20 cellular contexts compared by ENCODE assay signal in the genomic region with DNA sequence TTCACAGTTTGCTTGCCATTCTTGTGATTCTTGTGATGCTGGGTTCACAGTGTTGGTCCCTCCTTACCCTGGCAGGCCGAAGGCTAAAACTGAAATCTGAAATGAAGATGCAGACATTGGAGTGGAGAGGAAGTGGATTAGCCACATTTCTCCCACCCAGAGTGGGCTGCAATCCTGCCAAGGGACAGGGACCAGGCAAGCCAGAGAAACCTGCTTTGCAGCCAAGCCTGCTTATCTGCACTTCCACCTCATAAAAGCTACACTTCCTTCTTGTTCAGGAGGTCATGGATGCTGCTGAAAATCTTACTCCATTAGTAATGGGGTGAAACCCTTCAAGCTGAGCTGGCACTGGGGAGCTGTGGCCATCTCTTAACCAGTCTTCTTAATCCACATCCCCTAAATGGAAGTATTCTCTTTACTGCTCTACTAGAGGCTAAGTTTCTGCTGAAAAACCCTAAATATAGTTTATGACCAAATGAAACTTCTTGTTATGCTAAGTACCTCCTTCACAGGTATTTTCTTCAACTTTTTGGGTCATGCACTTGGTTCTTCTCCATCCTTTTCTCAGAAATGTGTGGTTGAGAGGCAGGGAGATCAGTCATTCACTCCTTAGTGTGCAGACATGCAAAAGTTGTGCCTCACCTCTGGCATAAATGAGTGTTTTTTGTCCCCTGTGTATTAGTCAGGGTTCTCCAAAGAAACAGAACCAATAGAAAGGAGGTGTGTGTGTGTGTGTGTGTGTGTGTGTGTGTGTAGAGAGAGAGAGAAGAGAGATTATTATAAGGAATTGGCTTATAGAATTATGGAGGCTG.
DNase-seq lines count a peak whose midpoint lies in the region; ATAC-seq, FAIRE-seq and TF ChIP-seq lines count a peak whose summit lies in the region.
"Had no signal": no experiment of that assay in that cellular context is flagged by ENCODE, and none has a peak within 500 bp of the region (broad histone marks: within the 10 kb centered on the region; RNA-seq: fewer than 3 reads in every experiment).

No MANE protein-coding gene starts in this region.

- TF ChIP-seq CTCF in endothelial cell of umbilical vein (IDR thresholded peaks at IDR 0.05; ENCODE audit: extremely low read depth in 1 of 2, insufficient read depth in 1 of 2, low read depth in 1 of 2, low read length in 2 of 2) (no peak), parathyroid adenoma (IDR thresholded peaks at IDR 0.05) (no peak)

- no peak for ATAC-seq in HG03571 (IDR thresholded peaks at IDR 0.05; ENCODE audit: unreplicated experiment)
- ATAC-seq: gastrocnemius medialis; left cardiac atrium; natural killer cell treated with Interleukin-12 subunit alpha and Interleukin-12 subunit beta and Interleukin-15 and Interleukin-18, amount 100 ng/mL, for 72 hours had no signal

- H3K79me2 ChIP-seq in endothelial cell of umbilical vein (ENCODE audit: control insufficient read depth, insufficient read depth, low read length) (no peaks in the 10 kb centered on the region), parathyroid adenoma (no peaks in the 10 kb centered on the region)

- peak; percentile 32 for DNase-seq in DMS53 (lab: John Stamatoyannopoulos, UW)
- DNase-seq in LoVo (ENCODE audit: low spot score): peak; percentile 41
- DNase-seq in endothelial cell of umbilical vein (ENCODE audit: low read depth, low spot score): peak; percentile 37
- no peak for DNase-seq in T-helper 1 cell
- no peak for DNase-seq in DMS153 treated with DMSO at 0.1 percent for 48 hours (lab: John Stamatoyannopoulos, UW; ENCODE audit: unreplicated experiment)
- DNase-seq in T-helper 9 cell: no peak
- DNase-seq: activated naive CD4-positive, alpha-beta T cell; CD4-positive, alpha-beta memory T cell; dermis blood vessel endothelial cell; gastrocnemius medialis; HFFc6; left cardiac atrium; NCI-H1694 treated with DMSO at 0.1 percent for 48 hours; SHP77; stimulated activated naive CD4-positive, alpha-beta T cell; tibial artery had no signal

- H3K9me3 ChIP-seq in endothelial cell of umbilical vein (replicated peaks; ENCODE audit: control insufficient read depth, insufficient read depth, low read length) (no peaks in the 10 kb centered on the region), parathyroid adenoma (ENCODE audit: control insufficient read depth, low read length) (no peaks in the 10 kb centered on the region)
- H3K9me3 ChIP-seq: gastrocnemius medialis, tibial artery had no signal

- H3K27ac ChIP-seq in endothelial cell of umbilical vein (ENCODE audit: insufficient read depth, low read depth, low read length) (no peak overlapping the region), parathyroid adenoma (peak overlapping the region; percentile 98)
- H3K27ac ChIP-seq: gastrocnemius medialis, tibial artery had no signal

- dilution Hi-C loops in endothelial cell of umbilical vein (cut with MboI; ENCODE audit: extremely low pct_ligation_motif_present, low sequenced_read_pairs): no loop called here

- no peaks in the 10 kb centered on the region for H4K20me1 ChIP-seq in endothelial cell of umbilical vein (replicated peaks; ENCODE audit: control insufficient read depth, extremely low read depth, insufficient read depth, low read length)

- H3K27me3 ChIP-seq in endothelial cell of umbilical vein (ENCODE audit: control insufficient read depth in 2 of 2, insufficient read depth in 2 of 2, low read length in 2 of 2): no peaks in the 10 kb centered on the region
- H3K27me3 ChIP-seq in parathyroid adenoma (ENCODE audit: control insufficient read depth, insufficient read depth, low read length): no peaks in the 10 kb centered on the region
- H3K27me3 ChIP-seq: gastrocnemius medialis had no signal

- TF ChIP-seq POLR2A in endothelial cell of umbilical vein (IDR thresholded peaks at IDR 0.05; ENCODE audit: low read depth, low read length): no peak

- H3K4me1 ChIP-seq in endothelial cell of umbilical vein (ENCODE audit: control insufficient read depth, extremely low read depth, insufficient read depth, low read length) (peaks cover 7% of the 10 kb centered on the region), parathyroid adenoma (peaks cover 23% of the 10 kb centered on the region)
- H3K4me1 ChIP-seq: gastrocnemius medialis, tibial artery had no signal

- intact Hi-C loops in endothelial cell of umbilical vein (cut with micrococcal nuclease): no loop called here

- POLR2A ChIA-PET in endothelial cell of umbilical vein (lab: Charles Lee): no interaction called here

- H3K4me3 ChIP-seq in endothelial cell of umbilical vein (replicated peaks in 1 of 3; ENCODE audit: insufficient read depth in 1 of 3, low read depth in 1 of 3, low read length in 3 of 3): no peak overlapping the region
- no peak overlapping the region for H3K4me3 ChIP-seq in parathyroid adenoma (ENCODE audit: low read depth, low read length)
- H3K4me3 ChIP-seq: gastrocnemius medialis, tibial artery had no signal

- CTCF ChIA-PET in endothelial cell of umbilical vein (lab: Charles Lee): interaction anchor here (1.2 kb wide), 1 partner anchor 180 kb away, joined by 4 read pairs; no protein-coding TSS in a partner anchor

- no TSS peak for BruUV-seq in endothelial cell of umbilical vein (replicated peaks; lab: Mats Ljungman, UMichigan)

- H2AFZ ChIP-seq in endothelial cell of umbilical vein (ENCODE audit: low read depth, low read length) (no peak overlapping the region), parathyroid adenoma (peak overlapping the region; percentile 38)

- no peaks in the 10 kb centered on the region for H3K36me3 ChIP-seq in endothelial cell of umbilical vein (ENCODE audit: control insufficient read depth in 2 of 2, extremely low read depth in 1 of 2, insufficient read depth in 2 of 2, low read length in 2 of 2)
- no peaks in the 10 kb centered on the region for H3K36me3 ChIP-seq in parathyroid adenoma (ENCODE audit: control insufficient read depth, insufficient read depth, low read length)
- H3K36me3 ChIP-seq: gastrocnemius medialis, tibial artery had no signal

- H3K4me2 ChIP-seq in endothelial cell of umbilical vein (ENCODE audit: insufficient read depth, low read length) (no peak overlapping the region), parathyroid adenoma (ENCODE audit: low read length) (no peak overlapping the region)

- FAIRE-seq in endothelial cell of umbilical vein (lab: Jason Lieb, UNC): no peak
- FAIRE-seq: GM18507 had no signal

- H3K9me1 ChIP-seq in endothelial cell of umbilical vein (replicated peaks; ENCODE audit: control insufficient read depth, extremely low read depth, insufficient read depth, low read length): no peaks in the 10 kb centered on the region

- H3K9ac ChIP-seq in endothelial cell of umbilical vein (replicated peaks; ENCODE audit: extremely low read depth, insufficient read depth, low read length): no peak overlapping the region
- no peak overlapping the region for H3K9ac ChIP-seq in parathyroid adenoma

TF ChIP-seq in endothelial cell of umbilical vein, 7 proteins besides CTCF, POLR2A, EP300 and RAD21:
- TF ChIP-seq FOS (IDR thresholded peaks at IDR 0.05; ENCODE audit: borderline replicate concordance, insufficient read depth, low read length) (no peak), MYC (IDR thresholded peaks at IDR 0.05; ENCODE audit: low read depth, low read length) (no peak), EZH2 (IDR thresholded peaks at IDR 0.05; ENCODE audit: borderline replicate concordance, low read depth, low read length, severe bottlenecking) (no peak), POLR2AphosphoS5 (IDR thresholded peaks at IDR 0.05; ENCODE audit: insufficient read depth, low read depth, low read length) (no peak), GATA2 (IDR thresholded peaks at IDR 0.05; ENCODE audit: insufficient read depth, insufficient read length, low read depth, low read length) (peak; percentile 58)
- TF ChIP-seq, protein P1, sequence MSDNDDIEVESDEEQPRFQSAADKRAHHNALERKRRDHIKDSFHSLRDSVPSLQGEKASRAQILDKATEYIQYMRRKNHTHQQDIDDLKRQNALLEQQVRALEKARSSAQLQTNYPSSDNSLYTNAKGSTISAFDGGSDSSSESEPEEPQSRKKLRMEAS (IDR thresholded peaks at IDR 0.05; ENCODE audit: insufficient read depth, insufficient read length): no peak

Comparison
In these comparisons a context has a peak if more than half of its experiments do, and no peak if none do; other contexts are left out.
1. DNase-seq: peak in DMS53 (single experiment), LoVo (single experiment) and endothelial cell of umbilical vein (single experiment); none in T-helper 1 cell (0 of 5), DMS153 treated with DMSO at 0.1 percent for 48 hours (single experiment) and T-helper 9 cell (single experiment).